In the genomic region with DNA sequence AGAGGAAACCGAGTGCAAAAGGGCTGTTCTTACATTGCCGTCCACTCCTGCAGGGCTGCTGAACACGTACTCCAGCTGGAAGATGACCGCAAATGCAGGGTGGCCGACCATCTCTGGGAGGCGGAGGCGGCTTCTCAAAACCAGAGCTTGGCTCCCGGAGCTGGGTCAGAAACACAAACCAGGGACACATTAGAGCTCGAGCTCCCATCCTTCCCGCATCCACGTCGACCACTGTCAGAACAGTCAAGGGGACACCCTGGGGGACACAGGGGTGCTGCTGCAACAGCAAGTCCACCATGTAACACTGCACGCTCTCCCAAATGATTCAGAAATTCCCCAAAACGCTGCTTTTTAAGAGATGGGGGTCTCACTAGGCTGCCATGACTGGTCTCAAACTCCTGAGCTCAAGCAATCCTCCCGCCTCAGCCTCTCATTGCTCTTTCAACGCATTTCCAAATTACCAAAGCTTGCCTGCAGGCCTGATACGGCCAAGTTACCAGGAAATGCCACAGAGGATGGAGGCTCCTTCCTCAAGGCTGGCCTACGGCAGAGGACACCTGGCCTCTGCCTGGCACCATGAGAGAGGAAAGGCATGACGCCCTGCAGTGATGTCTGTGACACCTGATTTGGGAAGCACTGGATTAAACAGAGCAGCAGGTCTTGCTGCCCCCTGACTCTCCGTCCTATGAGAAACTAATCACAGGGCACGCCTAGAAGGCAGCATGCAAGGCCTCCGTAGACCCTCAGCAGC, we compare ENCODE assay signal across 19 cellular contexts.
"Had no signal": no experiment of that assay in that cellular context is flagged by ENCODE, and none has a peak within 500 bp of the region (broad histone marks: within the 10 kb centered on the region; RNA-seq: fewer than 3 reads in every experiment).

No MANE protein-coding gene starts in this region.

- H3K9me3 ChIP-seq: colonic mucosa, esophagus muscularis mucosa, left ventricle myocardium inferior, ovary, prostate gland, tibial nerve had no signal

- H3K36me3 ChIP-seq: colonic mucosa, ovary, prostate gland had no signal

- H3K27me3 ChIP-seq: colonic mucosa, esophagus muscularis mucosa, ovary, tibial nerve had no signal

- H3K4me1 ChIP-seq: colonic mucosa, esophagus muscularis mucosa, left ventricle myocardium inferior, prostate gland had no signal

- DNase-seq: activated CD4-positive, alpha-beta T cell treated with anti-CD3 and anti-CD28 coated beads for 1 hour; activated CD4-positive, alpha-beta T cell treated with anti-CD3 and anti-CD28 coated beads, Interleukin-2, amount 50 U/mL, for 1 hour; activated CD8-positive, alpha-beta T cell treated with anti-CD3 and anti-CD28 coated beads, Interleukin-2, amount 10 ng/mL, durations not matched to agents 7 days and 5 days; activated naive CD8-positive, alpha-beta T cell treated with anti-CD3 and anti-CD28 coated beads for 36 hours; colonic mucosa; glutamatergic neuron; hippocampal formation; left ventricle myocardium inferior; natural killer cell; stimulated activated CD4-positive, alpha-beta T cell treated with anti-CD3 and anti-CD28 coated beads, Interleukin-12 subunit alpha, Interleukin-12 subunit beta, amount 100 ng/mL, for 4 hours; stimulated activated CD4-positive, alpha-beta T cell treated with anti-CD3 and anti-CD28 coated beads, Interleukin-4, amount 100 ng/mL, for 4 hours; stimulated activated naive CD8-positive, alpha-beta T cell treated with anti-CD3 and anti-CD28 coated beads, Interleukin-15, Interleukin-2, amounts not matched to agents 100 U/mL and 50 U/mL, for 24 hours; substantia nigra; T-helper 1 cell had no signal

- H3K4me3 ChIP-seq: colonic mucosa, esophagus muscularis mucosa, left ventricle myocardium inferior, ovary, prostate gland, tibial nerve had no signal

- ATAC-seq: activated CD8-positive, alpha-beta T cell treated with anti-CD3 and anti-CD28 coated beads, Interleukin-2, amount 10 ng/mL, durations not matched to agents 7 days and 5 days; natural killer cell; right cardiac atrium; stimulated activated naive CD8-positive, alpha-beta T cell treated with anti-CD3 and anti-CD28 coated beads, Interleukin-15, Interleukin-2, amounts not matched to agents 100 U/mL and 50 U/mL, for 24 hours had no signal

- H3K27ac ChIP-seq: colonic mucosa, esophagus muscularis mucosa, left ventricle myocardium inferior, ovary, prostate gland, tibial nerve had no signal
